12 cellular contexts compared by ENCODE assay signal in the genomic region with DNA sequence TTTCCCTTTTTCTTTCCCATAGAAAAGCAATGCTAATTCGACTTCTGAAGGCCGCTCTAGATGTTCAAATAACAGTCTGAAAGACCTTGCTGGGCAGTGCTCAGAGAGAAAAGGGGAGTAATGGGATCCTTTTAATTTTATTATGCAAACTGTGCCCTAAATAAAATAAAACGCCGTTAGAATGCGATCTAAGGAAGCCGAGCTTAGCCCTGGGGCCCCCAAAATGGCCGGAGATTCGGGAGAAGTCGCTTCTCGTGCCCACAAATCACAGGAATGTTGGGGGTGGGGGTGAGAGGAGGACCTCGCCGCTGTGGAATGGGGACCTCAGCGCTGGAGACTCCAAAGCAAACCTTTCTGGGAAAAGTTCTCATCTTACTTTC. TPM values are rescaled to one million over a fixed set of nuclear protein-coding genes. Genes with fewer than 3 reads are reported as not detected.
DNase-seq lines count a peak whose midpoint lies in the region; ATAC-seq and TF ChIP-seq lines count a peak whose summit lies in the region.
"Had no signal": no experiment of that assay in that cellular context is flagged by ENCODE, and none has a peak within 500 bp of the region (broad histone marks: within the 10 kb centered on the region; RNA-seq: fewer than 3 reads in every experiment).

No MANE protein-coding gene starts in this region.

- no peaks in the 10 kb centered on the region for H3K36me3 ChIP-seq in neural cell (ENCODE audit: insufficient read depth, low read length)
- no peaks in the 10 kb centered on the region for H3K36me3 ChIP-seq in CD8-positive, alpha-beta T cell (ENCODE audit: insufficient read depth, low read length)
- no peaks in the 10 kb centered on the region for H3K36me3 ChIP-seq in brain microvascular endothelial cell (replicated peaks)
- H3K36me3 ChIP-seq in left lung = no peaks in the 10 kb centered on the region
- H3K36me3 ChIP-seq in ovary = no peaks in the 10 kb centered on the region
- H3K36me3 ChIP-seq: thyroid gland had no signal

- no peak for TF ChIP-seq POLR2A in ovary (IDR thresholded peaks at IDR 0.05)

- DNase-seq in Daoy (ENCODE audit: low read depth) (peak; percentile 52), T-helper 17 cell (no peak), glutamatergic neuron (no peak), brain microvascular endothelial cell (no peak), left lung (no peak), ovary (no peak)
- DNase-seq in CD8-positive, alpha-beta T cell = no peak
- DNase-seq: activated CD8-positive, alpha-beta memory T cell treated with anti-CD3 and anti-CD28 coated beads for 24 hours; effector memory CD8-positive, alpha-beta T cell; MM.1S; thyroid gland had no signal

- peaks cover 16% of the 10 kb centered on the region for H3F3A ChIP-seq in neural cell (ENCODE audit: insufficient read depth, low read length, poor library complexity, severe bottlenecking)

- POLR2A ChIA-PET in CD8-positive, alpha-beta T cell (lab: Charles Lee) = no interaction called here

- WGBS in ovary, 3 donors = 5 to 6% (median 5%) methylated on average over 13 of the region's 13 CpGs

- no peak overlapping the region for H3K27ac Mint-ChIP-seq in T-helper 17 cell
- H3K27ac Mint-ChIP-seq in glutamatergic neuron (ENCODE audit: unreplicated experiment) = peak overlapping the region; percentile 88
- H3K27ac Mint-ChIP-seq in CD8-positive, alpha-beta T cell = no peak overlapping the region
- H3K27ac Mint-ChIP-seq: effector memory CD8-positive, alpha-beta T cell had no signal

- CTCF ChIA-PET in CD8-positive, alpha-beta T cell (lab: Charles Lee) = interaction anchor here (1.1 kb wide), 1 partner anchor 24 kb away, joined by 3 read pairs; no protein-coding TSS in a partner anchor

- H3K79me2 ChIP-seq in neural cell (replicated peaks; ENCODE audit: insufficient read depth, low read length) = peaks cover 95% of the 10 kb centered on the region

- no peak for ATAC-seq in T-helper 17 cell
- ATAC-seq in CD8-positive, alpha-beta T cell = no peak
- ATAC-seq in left lung = no peak
- ATAC-seq: effector memory CD8-positive, alpha-beta T cell had no signal

- intact Hi-C loops in CD8-positive, alpha-beta T cell (cut with DNase I, micrococcal nuclease) = no loop called here
- intact Hi-C loops in left lung (cut with DNase I) (no loop called here), ovary (cut with DNase I) (no loop called here)

- H3K4me3 Mint-ChIP-seq in T-helper 17 cell = peak overlapping the region; percentile 28
- H3K4me3 Mint-ChIP-seq in glutamatergic neuron (ENCODE audit: unreplicated experiment) = peak overlapping the region; percentile 92
- H3K4me3 Mint-ChIP-seq in CD8-positive, alpha-beta T cell = no peak overlapping the region
- H3K4me3 Mint-ChIP-seq: effector memory CD8-positive, alpha-beta T cell had no signal

- no peaks in the 10 kb centered on the region for H3K9me2 ChIP-seq in neural cell (ENCODE audit: insufficient read depth, low read length)

- peaks cover 74% of the 10 kb centered on the region for H3K27me3 Mint-ChIP-seq in T-helper 17 cell
- peaks cover 36% of the 10 kb centered on the region for H3K27me3 Mint-ChIP-seq in glutamatergic neuron (ENCODE audit: unreplicated experiment)
- peaks cover 69% of the 10 kb centered on the region for H3K27me3 Mint-ChIP-seq in CD8-positive, alpha-beta T cell (ENCODE audit: low read depth)

- in situ Hi-C loops in brain microvascular endothelial cell (cut with HindIII; ENCODE audit: low pct_ligation_motif_present, low sequenced_read_pairs) = no loop called here

- H3K9me3 ChIP-seq in T-helper 17 cell (ENCODE audit: control insufficient read depth, low read length, poor library complexity, severe bottlenecking) (no peaks in the 10 kb centered on the region), neural cell (ENCODE audit: low read length) (no peaks in the 10 kb centered on the region), left lung (no peaks in the 10 kb centered on the region), ovary (peaks cover 0 to 5% of the 10 kb centered on the region in 2 donors)
- H3K9me3 ChIP-seq in CD8-positive, alpha-beta T cell (ENCODE audit: low read length) = no peaks in the 10 kb centered on the region
- H3K9me3 ChIP-seq: thyroid gland had no signal

- no peaks in the 10 kb centered on the region for H3K27me3 ChIP-seq in neural cell (ENCODE audit: insufficient read depth, low read depth, low read length)
- peaks cover 43% of the 10 kb centered on the region for H3K27me3 ChIP-seq in CD8-positive, alpha-beta T cell (ENCODE audit: insufficient read depth, low read length)
- peaks cover 83% of the 10 kb centered on the region for H3K27me3 ChIP-seq in brain microvascular endothelial cell (replicated peaks)
- peaks cover 96 to 99% of the 10 kb centered on the region in 2 donors for H3K27me3 ChIP-seq in left lung
- H3K27me3 ChIP-seq in ovary = no peaks in the 10 kb centered on the region

- no peak for TF ChIP-seq EP300 in neural cell (conservative IDR thresholded peaks at IDR 0.05; ENCODE audit: poor library complexity, severe bottlenecking)
- TF ChIP-seq EP300 in ovary (IDR thresholded peaks at IDR 0.05) = no peak

- no peak for TF ChIP-seq RAD21 in neural cell (conservative IDR thresholded peaks at IDR 0.05)

- TF ChIP-seq CTCF in glutamatergic neuron (IDR thresholded peaks at IDR 0.05; ENCODE audit: partially characterized antibody, unreplicated experiment) = no peak
- TF ChIP-seq CTCF in neural cell (IDR thresholded peaks at IDR 0.05; ENCODE audit: poor library complexity, severe bottlenecking) = no peak
- no peak for TF ChIP-seq CTCF in CD8-positive, alpha-beta T cell (IDR thresholded peaks at IDR 0.05)
- no peak for TF ChIP-seq CTCF in brain microvascular endothelial cell (IDR thresholded peaks at IDR 0.05; ENCODE audit: low read depth, low read length, missing control alignments)
- no peak for TF ChIP-seq CTCF in left lung (IDR thresholded peaks at IDR 0.05)
- no peak for TF ChIP-seq CTCF in ovary (IDR thresholded peaks at IDR 0.05)

- H3K36me3 Mint-ChIP-seq in T-helper 17 cell (ENCODE audit: low read depth) (peaks cover 2% of the 10 kb centered on the region), glutamatergic neuron (ENCODE audit: unreplicated experiment) (no peaks in the 10 kb centered on the region)
- H3K36me3 Mint-ChIP-seq in CD8-positive, alpha-beta T cell = no peaks in the 10 kb centered on the region

- H3K4me1 Mint-ChIP-seq in T-helper 17 cell = peaks cover 7% of the 10 kb centered on the region
- peaks cover 12% of the 10 kb centered on the region for H3K4me1 Mint-ChIP-seq in glutamatergic neuron (ENCODE audit: low read depth, unreplicated experiment)
- H3K4me1 Mint-ChIP-seq in CD8-positive, alpha-beta T cell (ENCODE audit: low read depth) = peaks cover 13% of the 10 kb centered on the region

- H3K27ac ChIP-seq in neural cell (ENCODE audit: low read length) = peak overlapping the region; percentile 97
- H3K27ac ChIP-seq in CD8-positive, alpha-beta T cell (ENCODE audit: low read depth, low read length) = no peak overlapping the region
- no peak overlapping the region for H3K27ac ChIP-seq in brain microvascular endothelial cell
- no peak overlapping the region for H3K27ac ChIP-seq in left lung
- H3K27ac ChIP-seq in ovary = no peak overlapping the region
- H3K27ac ChIP-seq: thyroid gland had no signal

- H3K4me3 ChIP-seq in neural cell (ENCODE audit: low read length) (peak overlapping the region; percentile 79), brain microvascular endothelial cell (ENCODE audit: low read depth, low read length) (no peak overlapping the region), left lung (no peak overlapping the region), ovary (no peak overlapping the region)
- no peak overlapping the region for H3K4me3 ChIP-seq in CD8-positive, alpha-beta T cell (ENCODE audit: low read depth, low read length)
- H3K4me3 ChIP-seq: thyroid gland had no signal

- H3K9ac ChIP-seq in neural cell (ENCODE audit: low read length) = peak overlapping the region; percentile 96

- no peak overlapping the region for H2AFZ ChIP-seq in neural cell (ENCODE audit: low read depth, low read length)

- H3K9me3 Mint-ChIP-seq in glutamatergic neuron (ENCODE audit: unreplicated experiment) = peaks cover 22% of the 10 kb centered on the region
- H3K9me3 Mint-ChIP-seq in CD8-positive, alpha-beta T cell = no peaks in the 10 kb centered on the region
- H3K9me3 Mint-ChIP-seq: effector memory CD8-positive, alpha-beta T cell had no signal

- H3K4me1 ChIP-seq in CD8-positive, alpha-beta T cell (ENCODE audit: insufficient read depth, low read length) = peaks cover 8% of the 10 kb centered on the region
- H3K4me1 ChIP-seq in left lung = peaks cover 0 to 35% of the 10 kb centered on the region in 2 donors
- peaks cover 3% of the 10 kb centered on the region for H3K4me1 ChIP-seq in ovary (ENCODE audit: insufficient read depth)

- peak overlapping the region; percentile 97 for H3K4me2 ChIP-seq in neural cell (ENCODE audit: low read length)

- no peaks in the 10 kb centered on the region for H4K20me1 ChIP-seq in neural cell (ENCODE audit: insufficient read depth)

TF ChIP-seq in neural cell, 6 proteins besides CTCF, POLR2A, EP300 and RAD21 (continues in another document):
- TF ChIP-seq EZH2 (IDR thresholded peaks at IDR 0.05; ENCODE audit: borderline replicate concordance, insufficient read depth, low read length, poor library complexity, severe bottlenecking) (no peak), TAF1 (IDR thresholded peaks at IDR 0.05; ENCODE audit: low read depth) (no peak)

RNA-seq across cellular contexts. Expression of a gene that starts 8.4 kb away (rescaled TPM):
- total RNA-seq in Daoy (2014; rRNA removed; shearing (Covaris generic)) = 5.8 and 6.5 TPM in 2 replicates
- total RNA-seq in T-helper 17 cell (not detected), glutamatergic neuron (ENCODE audit: unreplicated experiment) (0.54 TPM), left lung (not detected), ovary (under 1 TPM in 3 of 7 donors, not detected in 4; 0.10 to 0.63 (median 0.10) TPM)
- polyA plus RNA-seq in neural cell (69.3 and 72.0 TPM in 2 replicates), ovary (not detected)
- polyA minus RNA-seq in neural cell = 136 and 152 TPM in 2 replicates
- not detected for total RNA-seq in CD8-positive, alpha-beta T cell
